In the genomic region with DNA sequence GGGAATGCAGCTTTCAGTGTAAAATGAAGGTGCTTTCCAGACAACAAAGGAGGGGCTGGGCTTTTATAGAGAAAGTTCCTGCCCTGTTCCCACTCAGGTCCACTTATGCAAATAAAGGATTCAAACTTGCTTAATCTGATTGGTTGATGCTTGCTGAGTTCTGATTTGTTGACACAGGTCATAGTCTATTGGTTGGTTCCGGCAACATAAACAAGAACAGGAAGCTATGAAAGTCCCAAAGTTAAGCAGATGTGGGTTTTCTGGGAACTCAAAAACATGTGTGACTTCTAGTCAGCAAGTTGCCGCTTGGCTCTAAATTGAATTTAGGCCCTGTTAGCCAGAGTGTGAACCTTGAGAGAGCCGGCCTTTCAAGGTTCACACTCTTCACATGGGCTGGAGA, we compare ENCODE assay signal across 27 cellular contexts.
A peak's percentile ranks its signal among the peaks of the same experiment; 100 is the strongest.
DNase-seq lines count a peak whose midpoint lies in the region; ATAC-seq and TF ChIP-seq lines count a peak whose summit lies in the region.
"Had no signal": no experiment of that assay in that cellular context is flagged by ENCODE, and none has a peak within 500 bp of the region (broad histone marks: within the 10 kb centered on the region; RNA-seq: fewer than 3 reads in every experiment).

No MANE protein-coding gene starts in this region.

- H3K27me3 Mint-ChIP-seq in activated T-helper 17 cell treated with anti-CD3 and anti-CD28 coated beads, Interleukin-2, amount 50 U/mL, for 72 hours: peaks cover 3% of the 10 kb centered on the region
- no peaks in the 10 kb centered on the region for H3K27me3 Mint-ChIP-seq in Calu3 (ENCODE audit: unreplicated experiment)
- H3K27me3 Mint-ChIP-seq: CD4-positive, alpha-beta T cell had no signal

- no peak for TF ChIP-seq EP300 in transverse colon (IDR thresholded peaks at IDR 0.05; ENCODE audit: low read depth)

- WGBS in transverse colon (ENCODE audit: low coverage in 1 of 2), 2 donors: 84 to 100% methylated on average over 1 to 3 of the region's 3 CpGs

- POLR2A ChIA-PET in GM10248 (lab: Yijun Ruan, JAX): no interaction called here

- TF ChIP-seq POLR2A in transverse colon (IDR thresholded peaks at IDR 0.05): no peak

- H3K4me1 ChIP-seq in transverse colon: no peaks in the 10 kb centered on the region
- H3K4me1 ChIP-seq: gastrocnemius medialis had no signal

- no peak overlapping the region for H3K4me3 Mint-ChIP-seq in activated T-helper 17 cell treated with anti-CD3 and anti-CD28 coated beads, Interleukin-2, amount 50 U/mL, for 72 hours
- H3K4me3 Mint-ChIP-seq in Calu3 (ENCODE audit: low read depth, unreplicated experiment): no peak overlapping the region
- H3K4me3 Mint-ChIP-seq: activated T-cell treated with anti-CD3 and anti-CD28 coated beads, Interleukin-2, amount 50 U/mL, for 24 hours; CD4-positive, alpha-beta T cell; T-helper 2 cell treated with Interferon-gamma antibody and Interleukin-4, amounts not matched to agents 5 μg/mL and 100 μg/mL, for 36 hours had no signal

- no peak overlapping the region for H3K4me3 ChIP-seq in fibroblast of pulmonary artery (replicated peaks; ENCODE audit: low read depth, low read length)
- H3K4me3 ChIP-seq in transverse colon: no peak overlapping the region
- H3K4me3 ChIP-seq: esophagus squamous epithelium, gastrocnemius medialis, hepatocyte, stomach, tibial nerve had no signal

- no peaks in the 10 kb centered on the region for H3K36me3 ChIP-seq in transverse colon
- H3K36me3 ChIP-seq: brain microvascular endothelial cell, esophagus squamous epithelium, gastrocnemius medialis, neutrophil, stomach, tibial nerve had no signal

- H3K27ac Mint-ChIP-seq in activated T-helper 17 cell treated with anti-CD3 and anti-CD28 coated beads, Interleukin-2, amount 50 U/mL, for 72 hours: no peak overlapping the region
- no peak overlapping the region for H3K27ac Mint-ChIP-seq in Calu3 (ENCODE audit: unreplicated experiment)
- H3K27ac Mint-ChIP-seq: activated T-cell treated with anti-CD3 and anti-CD28 coated beads, Interleukin-2, amount 50 U/mL, for 24 hours; CD4-positive, alpha-beta T cell; T-helper 2 cell treated with Interferon-gamma antibody and Interleukin-4, amounts not matched to agents 5 μg/mL and 100 μg/mL, for 36 hours had no signal

- intact Hi-C loops in transverse colon (cut with DNase I; ENCODE audit: low total_unique reads) (no loop called here), Calu3 (cut with micrococcal nuclease; ENCODE audit: unreplicated experiment) (no loop called here)

- BruUV-seq in Calu3 (replicated peaks; lab: Mats Ljungman, UMichigan): no TSS peak

- no peaks in the 10 kb centered on the region for H3K9me3 Mint-ChIP-seq in activated T-helper 17 cell treated with anti-CD3 and anti-CD28 coated beads, Interleukin-2, amount 50 U/mL, for 72 hours
- peaks cover 3% of the 10 kb centered on the region for H3K9me3 Mint-ChIP-seq in Calu3 (ENCODE audit: low read depth, unreplicated experiment)

- no peaks in the 10 kb centered on the region for H3K36me3 Mint-ChIP-seq in activated T-helper 17 cell treated with anti-CD3 and anti-CD28 coated beads, Interleukin-2, amount 50 U/mL, for 72 hours (ENCODE audit: low read depth)
- no peaks in the 10 kb centered on the region for H3K36me3 Mint-ChIP-seq in Calu3 (ENCODE audit: insufficient read depth, unreplicated experiment)

- no peak for TF ChIP-seq CTCF in fibroblast of pulmonary artery (IDR thresholded peaks at IDR 0.05; ENCODE audit: low read length, missing control alignments)
- TF ChIP-seq CTCF in transverse colon (IDR thresholded peaks at IDR 0.05): no peak
- no peak for TF ChIP-seq CTCF in GM10248 (IDR thresholded peaks at IDR 0.05; ENCODE audit: control extremely low read depth, extremely low read depth, low read depth, missing control alignments)
- TF ChIP-seq CTCF in Calu3 (IDR thresholded peaks at IDR 0.05; ENCODE audit: unreplicated experiment): no peak

- H3K27me3 ChIP-seq in transverse colon: no peaks in the 10 kb centered on the region
- H3K27me3 ChIP-seq: brain microvascular endothelial cell, esophagus squamous epithelium, gastrocnemius medialis, hepatocyte, stomach, tibial nerve had no signal

- H3K9me3 ChIP-seq in transverse colon: no peaks in the 10 kb centered on the region
- H3K9me3 ChIP-seq: esophagus squamous epithelium, gastrocnemius medialis, neutrophil had no signal

- in situ Hi-C loops in transverse colon (cut with MboI; ENCODE audit: low pct_ligation_motif_present in 1 of 4, low pct_unique_long_range_greater_than_20kb in 1 of 4, low sequenced_read_pairs in 3 of 4): no loop called here

- ATAC-seq in activated T-helper 17 cell treated with anti-CD3 and anti-CD28 coated beads, Interleukin-2, amount 50 U/mL, for 72 hours (replicated peaks): peak; percentile 52
- ATAC-seq: gastrocnemius medialis, HCT116, left cardiac atrium, Right ventricle myocardium inferior had no signal

- CTCF ChIA-PET in GM10248 (lab: Yijun Ruan, JAX) (interaction anchor here (1.2 kb wide), 1 partner anchor 9 kb away, joined by 3 read pairs; no protein-coding TSS in a partner anchor), Calu3 (lab: Charles Lee) (no interaction called here)

- no peaks in the 10 kb centered on the region for H3K4me1 Mint-ChIP-seq in activated T-helper 17 cell treated with anti-CD3 and anti-CD28 coated beads, Interleukin-2, amount 50 U/mL, for 72 hours
- peaks cover 18% of the 10 kb centered on the region for H3K4me1 Mint-ChIP-seq in Calu3 (ENCODE audit: low read depth, unreplicated experiment)

- DNase-seq in MV-4-11 (lab: John Stamatoyannopoulos, UW): peak; percentile 6
- peak; percentile 39 for DNase-seq in fibroblast of pulmonary artery (ENCODE audit: low read depth)
- DNase-seq in transverse colon: no peak
- no peak for DNase-seq in GM10248 (ENCODE audit: extremely low spot score)
- no peak for DNase-seq in Calu3
- no peak for DNase-seq in activated CD8-positive, alpha-beta memory T cell treated with anti-CD3 and anti-CD28 coated beads, Interleukin-2, amount 50 U/mL, for 4 hours
- DNase-seq: activated CD4-positive, alpha-beta T cell treated with anti-CD3 and anti-CD28 coated beads for 48 hours; activated naive CD4-positive, alpha-beta T cell; activated T-cell treated with anti-CD3 and anti-CD28 coated beads, Interleukin-2, amount 50 U/mL, for 24 hours; brain microvascular endothelial cell; CD4-positive, alpha-beta T cell; EL; esophagus squamous epithelium; gastrocnemius medialis; Karpas-422; left cardiac atrium; mesendoderm; NCI-H146; NCI-H2107; stomach had no signal

- peak overlapping the region; percentile 43 to 73 (median 66) for H3K27ac ChIP-seq in transverse colon
- H3K27ac ChIP-seq: brain microvascular endothelial cell, gastrocnemius medialis, hepatocyte, neutrophil, tibial nerve had no signal

Comparison
In these comparisons a context has a peak if more than half of its experiments do, and no peak if none do; other contexts are left out.
1. DNase-seq: peak in MV-4-11 (single experiment) and fibroblast of pulmonary artery (single experiment); none in transverse colon (single experiment), GM10248 (single experiment), Calu3 (single experiment) and activated CD8-positive, alpha-beta memory T cell treated with anti-CD3 and anti-CD28 coated beads, Interleukin-2, amount 50 U/mL, for 4 hours (single experiment).